In the genomic region with DNA sequence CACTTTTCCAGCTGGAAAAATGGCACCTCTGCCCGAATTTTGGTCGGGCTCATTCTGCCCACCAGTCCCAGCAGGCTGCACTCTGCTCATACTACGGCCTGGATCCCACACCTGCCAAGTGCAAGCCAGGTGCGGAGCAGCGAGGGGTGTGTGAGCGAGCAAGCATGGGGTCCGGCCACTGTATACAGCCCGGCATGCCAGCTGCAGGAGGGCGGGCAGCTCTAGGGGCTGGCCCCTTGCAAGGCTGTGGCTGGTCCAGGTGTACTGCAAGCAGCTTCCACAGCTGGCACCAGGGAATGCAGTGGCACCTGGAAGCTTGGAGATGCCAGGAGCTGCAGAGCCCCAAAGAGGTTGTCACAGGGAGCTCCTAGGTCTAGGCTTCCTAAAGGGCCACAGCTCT, we compare ENCODE assay signal across 14 cellular contexts.
"Had no signal": no experiment of that assay in that cellular context is flagged by ENCODE, and none has a peak within 500 bp of the region (broad histone marks: within the 10 kb centered on the region; RNA-seq: fewer than 3 reads in every experiment).

No MANE protein-coding gene starts in this region.

- H3K27ac Mint-ChIP-seq: activated naive CD8-positive, alpha-beta T cell treated with anti-CD3 and anti-CD28 coated beads, Interleukin-2, amount 10 ng/mL, durations not matched to agents 7 days and 5 days; activated T-helper 2 cell treated with anti-CD3 and anti-CD28 coated beads, Interferon-gamma antibody, Interleukin-2, Interleukin-4, amounts not matched to agents 10 μg/mL and 5 μg/mL and 100 μg/mL, durations not matched to agents 14 hours and 24 hours and 36 hours had no signal

- H3K4me3 ChIP-seq: right atrium auricular region had no signal

- H3K27me3 ChIP-seq: dorsolateral prefrontal cortex, right atrium auricular region, tibial nerve had no signal

- DNase-seq: activated CD4-positive, alpha-beta memory T cell treated with anti-CD3 and anti-CD28 coated beads for 36 hours; activated CD4-positive, alpha-beta T cell treated with anti-CD3 and anti-CD28 coated beads for 1 hour; activated CD8-positive, alpha-beta memory T cell treated with anti-CD3 and anti-CD28 coated beads, Interleukin-2, amount 50 U/mL, for 48 hours; activated naive CD8-positive, alpha-beta T cell treated with anti-CD3 and anti-CD28 coated beads, Interleukin-2, amount 10 ng/mL, durations not matched to agents 7 days and 5 days; aorta; dorsolateral prefrontal cortex; foreskin melanocyte; head of caudate nucleus; small intestine; T-helper 9 cell had no signal

- H3K9me3 ChIP-seq: tibial nerve had no signal

- ATAC-seq: left lobe of liver had no signal

- H3K27me3 Mint-ChIP-seq: activated naive CD8-positive, alpha-beta T cell treated with anti-CD3 and anti-CD28 coated beads, Interleukin-2, amount 10 ng/mL, durations not matched to agents 7 days and 5 days had no signal
